10 cellular contexts compared by ENCODE assay signal in the genomic region with DNA sequence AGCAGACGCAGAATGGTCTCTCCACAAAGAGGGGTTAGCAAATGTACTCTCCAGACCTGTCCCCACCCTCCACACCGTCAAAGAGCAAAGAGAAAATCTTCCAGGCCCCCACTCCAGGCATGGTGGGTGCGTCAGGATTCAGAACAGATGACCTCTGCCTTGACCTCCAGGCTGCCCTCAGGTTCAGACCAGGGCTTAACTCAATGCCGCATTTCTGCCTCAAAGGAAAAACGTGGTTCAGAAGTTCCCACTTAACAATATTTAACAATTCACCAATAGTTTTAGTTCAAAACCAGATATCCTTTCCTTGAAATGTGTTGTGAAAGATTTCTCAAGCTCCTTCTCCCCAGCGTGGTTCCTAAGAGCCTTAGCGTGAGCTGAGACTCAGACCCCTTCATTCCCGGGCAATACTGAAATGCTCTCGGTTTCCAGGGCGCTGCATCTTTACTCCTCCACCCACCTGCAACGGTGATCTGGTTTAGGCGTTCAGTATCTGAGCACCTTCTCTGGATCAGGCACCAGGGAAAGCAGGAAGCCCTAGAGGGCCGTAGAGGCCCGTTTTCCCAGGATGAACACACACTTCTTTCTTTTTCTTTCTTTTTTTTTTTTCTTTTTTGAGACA. TPM values are rescaled to one million over a fixed set of nuclear protein-coding genes. Genes with fewer than 3 reads are reported as not detected.
DNase-seq lines count a peak whose midpoint lies in the region; ATAC-seq, FAIRE-seq and TF ChIP-seq lines count a peak whose summit lies in the region.
"Had no signal": no experiment of that assay in that cellular context is flagged by ENCODE, and none has a peak within 500 bp of the region (broad histone marks: within the 10 kb centered on the region; RNA-seq: fewer than 3 reads in every experiment).

No MANE protein-coding gene starts in this region.

- no peak overlapping the region for H2AK5ac ChIP-seq in mesendoderm (ENCODE audit: low read length)

- H2BK5ac ChIP-seq in mesendoderm (ENCODE audit: low read length) = no peak overlapping the region

- DNase-seq in K562 (ENCODE audit: extremely low read depth in 1 of 4, low spot score in 3 of 4) = no peak
- no peak for DNase-seq in mesendoderm
- DNase-seq in stomach = no peak
- DNase-seq in cerebellar nuclear complex (lab: John Stamatoyannopoulos, UW) = no peak
- no peak for DNase-seq in NCI-H2171 (lab: John Stamatoyannopoulos, UW)
- DNase-seq in NCI-H1048 (lab: John Stamatoyannopoulos, UW) = no peak

- H4K5ac ChIP-seq in mesendoderm (ENCODE audit: low read length) = no peak overlapping the region

- H3K4me1 ChIP-seq in HUES6 (ENCODE audit: control insufficient read depth, insufficient read depth, low read length) = peaks cover 6% of the 10 kb centered on the region
- peaks cover 6 to 12% of the 10 kb centered on the region in 2 experiments; a peak in 3 of 5 replicates for H3K4me1 ChIP-seq in K562 (replicated peaks in 1 of 2; ENCODE audit: control insufficient read depth in 2 of 2, insufficient read depth in 2 of 2, low read length in 2 of 2)
- no peaks in the 10 kb centered on the region for H3K4me1 ChIP-seq in mesendoderm (ENCODE audit: control insufficient read depth, low read depth, low read length)
- H3K4me1 ChIP-seq in stomach = peaks cover 0 to 18% (median 16%) of the 10 kb centered on the region in 4 donors
- H3K4me1 ChIP-seq: colonic mucosa had no signal

- no peak for FAIRE-seq in K562 (lab: Jason Lieb, UNC)
- FAIRE-seq: small intestine had no signal

- H3K18ac ChIP-seq in mesendoderm (ENCODE audit: low read length) = peak overlapping the region; percentile 3

- CTCF ChIA-PET in K562 (lab: Yijun Ruan, JAX; ENCODE audit: low intra/inter-chr PET ratio) = interaction anchor here (1.8 kb wide), 1 partner anchor 32 kb away, joined by 12 read pairs; no protein-coding TSS in a partner anchor

- intact Hi-C loops in K562 (cut with micrococcal nuclease) (loop anchor here (1.0 to 2.0 kb wide), 2 partner anchors 25 to 32 kb away; no protein-coding TSS in a partner anchor), stomach (cut with DNase I; ENCODE audit: low total_unique reads) (no loop called here)

- H4K8ac ChIP-seq in mesendoderm (ENCODE audit: low read depth, low read length) = no peak overlapping the region

- H2BK15ac ChIP-seq in mesendoderm (replicated peaks; ENCODE audit: low read depth) = no peak overlapping the region

- TF ChIP-seq POLR2A in K562 (conservative IDR thresholded peaks at IDR 0.05) (no peak), stomach (IDR thresholded peaks at IDR 0.05) (no peak)

- H3K36me3 ChIP-seq in HUES6 (ENCODE audit: control insufficient read depth, insufficient read depth, low read length) (no peaks in the 10 kb centered on the region), K562 (ENCODE audit: control insufficient read depth, insufficient read depth, low read length) (no peaks in the 10 kb centered on the region), mesendoderm (ENCODE audit: control insufficient read depth, insufficient read depth, low read length) (no peaks in the 10 kb centered on the region), stomach (no peaks in the 10 kb centered on the region)
- H3K36me3 ChIP-seq: colonic mucosa had no signal

- H2BK120ac ChIP-seq in mesendoderm (ENCODE audit: low read depth, low read length) = peak overlapping the region; percentile 61

- no TSS peak for BruUV-seq in K562 (replicated peaks; lab: Mats Ljungman, UMichigan)

- peak overlapping the region; percentile 24 for H3K9ac ChIP-seq in HUES6 (ENCODE audit: low read length)
- peak overlapping the region; percentile 32 to 80; a peak in 3 of 4 replicates for H3K9ac ChIP-seq in K562 (ENCODE audit: insufficient read depth in 1 of 2, low read depth in 2 of 2, low read length in 2 of 2)
- no peak overlapping the region for H3K9ac ChIP-seq in mesendoderm (ENCODE audit: low read length)

- TF ChIP-seq CTCF in K562 (IDR thresholded peaks at IDR 0.05 in 2 of 3, conservative IDR thresholded peaks at IDR 0.05 in 1 of 3; ENCODE audit: insufficient read depth in 2 of 3, low read depth in 1 of 3, low read length in 3 of 3) (no peak), stomach (IDR thresholded peaks at IDR 0.05) (no peak)

- peak overlapping the region; percentile 17 for H3K4ac ChIP-seq in mesendoderm (ENCODE audit: low read depth, low read length)

- ATAC-seq in K562 (peak; percentile 38), GM21423 (IDR thresholded peaks at IDR 0.05; ENCODE audit: unreplicated experiment) (no peak)

- TF ChIP-seq EP300 in K562 (IDR thresholded peaks at IDR 0.05; ENCODE audit: low read length) (no peak), stomach (IDR thresholded peaks at IDR 0.05) (no peak)

- no peaks in the 10 kb centered on the region for H4K20me1 ChIP-seq in K562 (replicated peaks; ENCODE audit: control insufficient read depth, insufficient read depth, low read length)

- H3K9me3 ChIP-seq in HUES6 (ENCODE audit: control insufficient read depth, insufficient read depth, low read depth, low read length) (no peaks in the 10 kb centered on the region), K562 (replicated peaks; ENCODE audit: control insufficient read depth, insufficient read depth, low read depth, low read length) (no peaks in the 10 kb centered on the region), stomach (no peaks in the 10 kb centered on the region)
- H3K9me3 ChIP-seq: colonic mucosa had no signal

- TF ChIP-seq RAD21 in K562 (CRISPR knock-in tag; conservative IDR thresholded peaks at IDR 0.05 in 1 of 2, IDR thresholded peaks at IDR 0.05 in 1 of 2) = no peak

- no peaks in the 10 kb centered on the region for H3K79me2 ChIP-seq in K562 (ENCODE audit: control insufficient read depth, insufficient read depth, low read length)
- no peaks in the 10 kb centered on the region for H3K79me2 ChIP-seq in mesendoderm (ENCODE audit: control insufficient read depth, insufficient read depth, low read length)

- H3K27ac ChIP-seq in HUES6 (ENCODE audit: low read depth, low read length) (no peak overlapping the region), K562 (ENCODE audit: extremely low read depth, low read depth, low read length) (peak overlapping the region; percentile 45), mesendoderm (ENCODE audit: low read depth, low read length) (no peak overlapping the region), stomach (peak overlapping the region in 4 of 5 donors; percentile 23 to 58 (median 39))
- H3K27ac ChIP-seq: colonic mucosa had no signal

- peak overlapping the region; percentile 49 for H3K56ac ChIP-seq in mesendoderm (ENCODE audit: low read length)

- H3K27me3 ChIP-seq in HUES6 (ENCODE audit: control insufficient read depth, insufficient read depth, low read length) (no peaks in the 10 kb centered on the region), K562 (ENCODE audit: control insufficient read depth in 2 of 2, insufficient read depth in 2 of 2, low read length in 2 of 2) (no peaks in the 10 kb centered on the region), mesendoderm (ENCODE audit: insufficient read depth, low read length, poor library complexity) (no peaks in the 10 kb centered on the region), stomach (no peaks in the 10 kb centered on the region)
- H3K27me3 ChIP-seq: colonic mucosa had no signal

- H3K4me3 ChIP-seq in HUES6 (ENCODE audit: low read depth, low read length) (no peak overlapping the region), K562 (no peak overlapping the region), mesendoderm (ENCODE audit: low read length) (no peak overlapping the region), stomach (peak overlapping the region in 1 of 4 donors; percentile 26)
- H3K4me3 ChIP-seq: colonic mucosa had no signal

- H3K79me1 ChIP-seq in mesendoderm (ENCODE audit: low read length) = no peaks in the 10 kb centered on the region

- POLR2A ChIA-PET in K562 (lab: Yijun Ruan, JAX) = interaction anchor here (0.6 to 3.3 kb wide), 5 partner anchors 9 to 21 kb away, joined by 3 to 17 read pairs (median 4); partner anchors contain the start of gene HSP90AA1

- H3K23ac ChIP-seq in mesendoderm (ENCODE audit: low read length) = no peak overlapping the region

- H2AFZ ChIP-seq in K562 (ENCODE audit: low read depth, low read length) = peak overlapping the region; percentile 88

- in situ Hi-C loops in K562 (cut with MboI) = loop anchor here (10.0 kb wide), 1 partner anchor 251 kb away; the partner anchor contains the start of gene ZNF839

- WGBS in K562 (ENCODE audit: insufficient coverage, low coverage, missing lambda C conversion rate) = 26% methylated on average over 11 of the region's 14 CpGs
- WGBS in mesendoderm (ENCODE audit: extremely low coverage, insufficient coverage, low lambda C conversion rate) = no CpG with 5 or more reads among the region's 14 CpGs
- WGBS in stomach, 5 donors = 51 to 66% (median 64%) methylated on average over 14 of the region's 14 CpGs

- H3K9me1 ChIP-seq in K562 (ENCODE audit: control insufficient read depth, insufficient read depth, low read length) = no peaks in the 10 kb centered on the region

- H3K4me2 ChIP-seq in K562 (ENCODE audit: insufficient read depth, low read length) (peak overlapping the region; percentile 43), mesendoderm (ENCODE audit: low read length) (no peak overlapping the region)

RNA-seq across cellular contexts. Expression of gene HSP90AA1, which starts 22.9 kb away (rescaled TPM):
- total RNA-seq in K562 (2011; cell fraction: chromatin; rRNA removed; ENCODE audit: low replicate concordance) = 297 and 1,009 TPM in 2 replicates
- total RNA-seq in K562 (2011; cell fraction: nucleolus; rRNA removed) = 170 and 251 TPM in 2 replicates
- 335 and 379 TPM in 2 replicates for total RNA-seq in K562 (2011; cell fraction: nucleoplasm; rRNA removed)
- total RNA-seq in K562 (2014; rRNA removed) (578 and 630 TPM in 2 replicates), K562 (2014; rRNA removed; fragmentation: Illumina TruSeq; extraction: Trizol) (496 and 561 TPM in 2 replicates), K562 (2015; rRNA removed; fragmentation: Illumina TruSeq; extraction: Trizol) (376 and 377 TPM in 2 replicates), K562 (2021) (895 and 957 TPM in 2 replicates), stomach (100 to 1,000 TPM; 103 to 250 (median 213) TPM)
- polyA plus RNA-seq in K562 (2011; rRNA removed) (1,094 and 1,547 TPM in 2 replicates), K562 (2014; fragmentation: Illumina TruSeq; extraction: Trizol) (1,640 and 1,731 TPM in 2 replicates), K562 (2014; fragmentation: Nextera tagmentation; extraction: Ambion mirVana) (1,000 to 10,000 TPM in 1 of 2 experiments, 100 to 1,000 TPM in 1; 787 to 1,003 TPM), K562 (2014; rRNA removed) (879 and 956 TPM in 2 replicates), stomach (100 to 1,000 TPM; 167 to 279 (median 236) TPM)
- 239 and 550 TPM in 2 replicates for polyA plus RNA-seq in K562 (2011; cell fraction: cytosol; rRNA removed)
- 154 and 294 TPM in 2 replicates for polyA plus RNA-seq in K562 (2011; cell fraction: nucleus; rRNA removed)
- polyA plus RNA-seq in K562 (2012) = 370 and 1,431 TPM in 2 replicates
- polyA minus RNA-seq in K562 (2011; rRNA and poly(A)+ RNA removed) = 1,917 and 1,981 TPM in 2 replicates
- 1,324 and 1,529 TPM in 2 replicates for polyA minus RNA-seq in K562 (2011; cell fraction: cytosol; rRNA and poly(A)+ RNA removed)
- polyA minus RNA-seq in K562 (2011; cell fraction: nucleus; rRNA and poly(A)+ RNA removed) = 126 and 337 TPM in 2 replicates
- 1,232 TPM for polyA plus RNA-seq in mesendoderm (2013, experiment 1 of 2)
- polyA plus RNA-seq in mesendoderm (2013, experiment 2 of 2) = 1,230 TPM

Comparison
In these comparisons a context has a peak if more than half of its experiments do, and no peak if none do; other contexts are left out.
1. H3K27ac ChIP-seq: peak in K562 (single experiment) and stomach (4 of 5); none in HUES6 (single experiment) and mesendoderm (single experiment).